9 cellular contexts compared by ENCODE assay signal in genomic region chr3:52831500-52832301, GRCh38. TPM values are rescaled to one million over a fixed set of nuclear protein-coding genes. Genes with fewer than 3 reads are reported as not detected.
DNase-seq lines count a peak whose midpoint lies in the region; ATAC-seq and TF ChIP-seq lines count a peak whose summit lies in the region.
"Had no signal": no experiment of that assay in that cellular context is flagged by ENCODE, and none has a peak within 500 bp of the region (broad histone marks: within the 10 kb centered on the region; RNA-seq: fewer than 3 reads in every experiment).

No MANE protein-coding gene starts in this region.

- no peak for TF ChIP-seq POLR2A in ovary (IDR thresholded peaks at IDR 0.05)

- H3K4me3 ChIP-seq in dorsolateral prefrontal cortex (peak overlapping the region in 2 of 59 donors; percentile 4 to 5), ovary (no peak overlapping the region)
- H3K4me3 ChIP-seq: HAP-1 had no signal

- ATAC-seq in GM18502 (IDR thresholded peaks at IDR 0.05; ENCODE audit: poor library complexity, unreplicated experiment): no peak
- no peak for ATAC-seq in HG02798 (IDR thresholded peaks at IDR 0.05; ENCODE audit: poor library complexity, unreplicated experiment)
- ATAC-seq in HG03095 (IDR thresholded peaks at IDR 0.05; ENCODE audit: unreplicated experiment): no peak

- H3K4me1 ChIP-seq in ovary (ENCODE audit: insufficient read depth): peaks cover 7% of the 10 kb centered on the region
- H3K4me1 ChIP-seq: HAP-1 had no signal

- H3K36me3 ChIP-seq in ovary: no peaks in the 10 kb centered on the region
- H3K36me3 ChIP-seq: HAP-1 had no signal

- DNase-seq in DMS53 treated with DMSO at 0.1 percent for 48 hours (lab: John Stamatoyannopoulos, UW; ENCODE audit: unreplicated experiment) (peak; percentile 13), NCI-H510A (lab: John Stamatoyannopoulos, UW) (peak; percentile 66), dorsolateral prefrontal cortex (peak in 8 of 10 donors; percentile 29 to 80 (median 54)), ovary (peak in 4 of 5 donors; percentile 40 to 64 (median 47))
- DNase-seq in activated CD4-positive, alpha-beta T cell treated with anti-CD3 and anti-CD28 coated beads for 48 hours: no peak

- H3K27me3 ChIP-seq in dorsolateral prefrontal cortex (no peaks in the 10 kb centered on the region), ovary (no peaks in the 10 kb centered on the region)

- H3K27ac ChIP-seq in dorsolateral prefrontal cortex (peak overlapping the region in 48 of 59 donors; percentile 2 to 82 (median 44)), ovary (peak overlapping the region in 1 of 2 donors; percentile 21)

- TF ChIP-seq EP300 in ovary (IDR thresholded peaks at IDR 0.05): no peak

- intact Hi-C loops in dorsolateral prefrontal cortex (cut with DNase I) (no loop called here), ovary (cut with DNase I) (no loop called here)

- WGBS in ovary, 3 donors: 47 to 57% (median 51%) methylated on average over 21 of the region's 21 CpGs

- TF ChIP-seq CTCF in dorsolateral prefrontal cortex (IDR thresholded peaks at IDR 0.05 in 54 of 56, conservative IDR thresholded peaks at IDR 0.05 in 2 of 56; ENCODE audit: low read depth in 1 of 56, partially characterized antibody in 56 of 56) (no peak), ovary (IDR thresholded peaks at IDR 0.05) (no peak)

- H3K9me3 ChIP-seq in ovary: no peaks in the 10 kb centered on the region
- H3K9me3 ChIP-seq: HAP-1 had no signal

RNA-seq across cellular contexts. Expression of gene ITIH4, which starts 1.2 kb away (rescaled TPM):
- total RNA-seq in dorsolateral prefrontal cortex: 10 to 100 TPM in 118 of 120 experiments, 1 to 10 TPM in 2; 7.8 to 39.5 (median 18.8) TPM
- total RNA-seq in ovary: 1 to 10 TPM; 2.2 to 8.7 (median 4.0) TPM
- polyA plus RNA-seq in ovary: 10 to 100 TPM in 1 of 2 donors, 1 to 10 TPM in 1; 2.8 to 14.2 TPM

RNA-seq across cellular contexts. Expression of gene MUSTN1, which starts 3.1 kb away (rescaled TPM):
- 10 to 100 TPM in 67 of 120 experiments, 1 to 10 TPM in 52, not detected in 1; 1.4 to 71.5 (median 11.1) TPM for total RNA-seq in dorsolateral prefrontal cortex
- 10 to 100 TPM in 1 of 7 donors, 1 to 10 TPM in 6; 2.2 to 14.3 (median 5.9) TPM for total RNA-seq in ovary
- 10 to 100 TPM; 12.1 to 30.0 TPM for polyA plus RNA-seq in ovary

RNA-seq across cellular contexts. Expression of gene ITIH3, which starts 37.1 kb away (rescaled TPM):
- total RNA-seq in dorsolateral prefrontal cortex: 10 to 100 TPM in 1 of 120 experiments, 1 to 10 TPM in 44, under 1 TPM in 42, not detected in 33; 0.17 to 11.2 (median 1.1) TPM
- total RNA-seq in ovary: 1 to 10 TPM in 5 of 7 donors, under 1 TPM in 2; 0.23 to 3.1 (median 1.2) TPM
- 10 to 100 TPM in 1 of 2 donors, 1 to 10 TPM in 1; 3.3 to 14.2 TPM for polyA plus RNA-seq in ovary

RNA-seq across cellular contexts. Expression of gene ITIH1, which starts 54.3 kb away (rescaled TPM):
- total RNA-seq in dorsolateral prefrontal cortex (under 1 TPM in 3 of 120 experiments, not detected in 117; 0.46 to 0.72 (median 0.56) TPM), ovary (under 1 TPM in 3 of 7 donors, not detected in 4; 0.42 to 0.79 (median 0.53) TPM)
- polyA plus RNA-seq in ovary: under 1 TPM in 1 of 2 donors, not detected in 1; 0.45 TPM
